ENCODE assay signal across 6 cellular contexts in the genomic region with DNA sequence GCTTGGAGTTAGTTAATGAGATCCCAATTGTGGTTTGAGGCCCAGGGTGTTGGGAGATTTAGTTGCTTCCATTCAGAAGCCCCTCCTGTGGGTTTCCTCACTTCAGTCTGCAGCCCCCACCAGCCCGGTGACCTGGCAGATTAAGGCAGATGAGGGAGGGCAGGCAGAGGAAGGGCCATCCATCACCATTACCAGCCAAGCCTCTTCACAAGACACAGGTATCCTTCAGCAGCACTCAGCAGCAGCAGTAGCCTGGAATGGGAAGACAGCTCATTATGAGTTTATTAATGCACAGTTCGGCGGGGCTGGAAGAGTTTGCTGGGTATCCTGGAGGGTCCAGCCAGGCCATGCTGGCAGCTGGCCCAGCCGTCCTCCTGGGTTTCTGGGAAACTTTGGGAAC.
"Had no signal": no experiment of that assay in that cellular context is flagged by ENCODE, and none has a peak within 500 bp of the region (broad histone marks: within the 10 kb centered on the region; RNA-seq: fewer than 3 reads in every experiment).

No MANE protein-coding gene starts in this region.

- H3K4me3 Mint-ChIP-seq: H9, IgD-negative memory B cell had no signal

- H3K9ac ChIP-seq: GM23248 had no signal

- H3K36me3 Mint-ChIP-seq: IgD-negative memory B cell had no signal

- H3K9me3 Mint-ChIP-seq: H9 had no signal

- DNase-seq: GM23248, GOT3, H9, HCEC 1CT had no signal

- H3K4me1 Mint-ChIP-seq: IgD-negative memory B cell had no signal

- H3K4me3 ChIP-seq: GM23248 had no signal

- H3K27ac Mint-ChIP-seq: H9, IgD-negative memory B cell had no signal

- ATAC-seq: HepG2 had no signal

- H3K27ac ChIP-seq: GM23248 had no signal
